23 cellular contexts compared by ENCODE assay signal in genomic region chr4:149884529-149885206, GRCh38.
DNase-seq lines count a peak whose midpoint lies in the region; ATAC-seq, FAIRE-seq and TF ChIP-seq lines count a peak whose summit lies in the region.
"Had no signal": no experiment of that assay in that cellular context is flagged by ENCODE, and none has a peak within 500 bp of the region (broad histone marks: within the 10 kb centered on the region; RNA-seq: fewer than 3 reads in every experiment).

No MANE protein-coding gene starts in this region.

- H3K9me3 ChIP-seq in liver (ENCODE audit: control insufficient read depth in 4 of 4, low read length in 3 of 4) (no peaks in the 10 kb centered on the region), HepG2 (ENCODE audit: low read length) (no peaks in the 10 kb centered on the region), astrocyte (ENCODE audit: insufficient read depth, low read depth, low read length) (no peaks in the 10 kb centered on the region)
- H3K9me3 ChIP-seq: BLaER1, uterus had no signal

- H4K20me1 ChIP-seq in HepG2 (ENCODE audit: insufficient read depth, low read length) (no peaks in the 10 kb centered on the region), astrocyte (ENCODE audit: insufficient read depth, low read length) (no peaks in the 10 kb centered on the region)
- H4K20me1 ChIP-seq: BLaER1 had no signal

- H3K27ac ChIP-seq in liver (ENCODE audit: low read depth in 1 of 2, low read length in 2 of 2) (no peak overlapping the region), HepG2 (ENCODE audit: extremely low read length, insufficient read depth, low read length) (no peak overlapping the region), astrocyte (ENCODE audit: low read depth, low read length) (no peak overlapping the region)
- H3K27ac ChIP-seq: BLaER1, skin epidermis, uterus, WERI-Rb-1 had no signal

- H3K36me3 ChIP-seq in liver (ENCODE audit: control insufficient read depth in 4 of 4, insufficient read depth in 3 of 4, low read depth in 1 of 4, low read length in 3 of 4): no peaks in the 10 kb centered on the region
- no peaks in the 10 kb centered on the region for H3K36me3 ChIP-seq in HepG2 (replicated peaks in 1 of 2; ENCODE audit: control insufficient read depth in 1 of 2, insufficient read depth in 2 of 2, low read length in 2 of 2)
- no peaks in the 10 kb centered on the region for H3K36me3 ChIP-seq in astrocyte (ENCODE audit: insufficient read depth, low read length)
- H3K36me3 ChIP-seq: BLaER1, uterus, WERI-Rb-1 had no signal

- TF ChIP-seq POLR2A in HepG2 (IDR thresholded peaks at IDR 0.05; ENCODE audit: insufficient read depth in 1 of 2, low read depth in 2 of 2, low read length in 2 of 2): no peak

- H3K9me3 Mint-ChIP-seq in astrocyte (ENCODE audit: unreplicated experiment): peaks cover 1% of the 10 kb centered on the region
- H3K9me3 Mint-ChIP-seq in chondrocyte (ENCODE audit: low read depth): peaks cover 1% of the 10 kb centered on the region
- H3K9me3 Mint-ChIP-seq: activated CD4-positive, alpha-beta memory T cell treated with anti-CD3 and anti-CD28 coated beads for 36 hours had no signal

- no peaks in the 10 kb centered on the region for H3K79me2 ChIP-seq in HepG2 (ENCODE audit: insufficient read depth, low read length)
- H3K79me2 ChIP-seq in astrocyte (ENCODE audit: insufficient read depth, low read length): no peaks in the 10 kb centered on the region

- in situ Hi-C loops in HepG2 (cut with HindIII; ENCODE audit: extremely low pct_ligation_motif_present, low pct_unique_long_range_greater_than_20kb): no loop called here

- CTCF ChIA-PET in HepG2 (lab: Yijun Ruan, JAX; ENCODE audit: low intra/inter-chr PET ratio, low total read pairs): no interaction called here

- H2AFZ ChIP-seq in HepG2 (ENCODE audit: low read length) (no peak overlapping the region), astrocyte (ENCODE audit: low read depth, low read length) (no peak overlapping the region)

- H3K27ac Mint-ChIP-seq in astrocyte (ENCODE audit: unreplicated experiment): peak overlapping the region; percentile 21
- no peak overlapping the region for H3K27ac Mint-ChIP-seq in chondrocyte (ENCODE audit: unreplicated experiment)
- H3K27ac Mint-ChIP-seq: activated CD4-positive, alpha-beta memory T cell treated with anti-CD3 and anti-CD28 coated beads for 36 hours; natural killer cell had no signal

- intact Hi-C loops in HepG2 (cut with micrococcal nuclease; ENCODE audit: unreplicated experiment): no loop called here

- H3K27me3 Mint-ChIP-seq in astrocyte (ENCODE audit: low read depth, unreplicated experiment) (no peaks in the 10 kb centered on the region), chondrocyte (ENCODE audit: low read depth) (peaks cover 19% of the 10 kb centered on the region)

- FAIRE-seq in HepG2 (lab: Jason Lieb, UNC) (no peak), astrocyte (lab: Jason Lieb, UNC) (no peak)
- FAIRE-seq: G401.6 had no signal

- H3K4me1 ChIP-seq in liver (ENCODE audit: control insufficient read depth in 4 of 4, insufficient read depth in 4 of 4, low read length in 3 of 4) (peaks cover 0 to 17% (median 7%) of the 10 kb centered on the region in 4 donors), HepG2 (ENCODE audit: insufficient read depth, low read length) (no peaks in the 10 kb centered on the region), astrocyte (ENCODE audit: insufficient read depth, low read length) (peaks cover 11% of the 10 kb centered on the region)
- H3K4me1 ChIP-seq: BLaER1, uterus had no signal

- H3K27me3 ChIP-seq in liver (ENCODE audit: control insufficient read depth in 4 of 4, insufficient read depth in 4 of 4, low read length in 3 of 4) (no peaks in the 10 kb centered on the region), HepG2 (ENCODE audit: control insufficient read depth in 1 of 2, insufficient read depth in 2 of 2, low read length in 2 of 2) (no peaks in the 10 kb centered on the region), astrocyte (ENCODE audit: insufficient read depth, low read length) (no peaks in the 10 kb centered on the region)
- H3K27me3 ChIP-seq: BLaER1, uterus had no signal

- TF ChIP-seq RAD21 in liver (IDR thresholded peaks at IDR 0.05) (no peak), HepG2 (CRISPR knock-in tag; IDR thresholded peaks at IDR 0.05) (no peak)

- ATAC-seq in HepG2 (no peak), left lobe of liver (peak; percentile 87), GM21447 (IDR thresholded peaks at IDR 0.05; ENCODE audit: unreplicated experiment) (no peak)
- ATAC-seq: PC-3 had no signal

- TF ChIP-seq EP300 in HepG2 (IDR thresholded peaks at IDR 0.05; ENCODE audit: low read depth in 2 of 2, low read length in 2 of 2): no peak
- TF ChIP-seq EP300 in HepG2 (CRISPR knock-in tag; IDR thresholded peaks at IDR 0.05; ENCODE audit: borderline replicate concordance): no peak

- POLR2A ChIA-PET in HepG2 (lab: Yijun Ruan, JAX): no interaction called here

- no peak overlapping the region for H3K4me3 Mint-ChIP-seq in astrocyte (ENCODE audit: unreplicated experiment)
- no peak overlapping the region for H3K4me3 Mint-ChIP-seq in chondrocyte (ENCODE audit: unreplicated experiment)
- H3K4me3 Mint-ChIP-seq: activated CD4-positive, alpha-beta memory T cell treated with anti-CD3 and anti-CD28 coated beads for 36 hours; natural killer cell had no signal

- no peak overlapping the region for H3K4me3 ChIP-seq in liver (ENCODE audit: low read depth in 1 of 3, low read length in 3 of 3)
- H3K4me3 ChIP-seq in HepG2 (replicated peaks in 1 of 3; ENCODE audit: insufficient read depth in 1 of 3, low read depth in 2 of 3, low read length in 3 of 3): no peak overlapping the region
- H3K4me3 ChIP-seq in astrocyte (ENCODE audit: insufficient read depth, low read depth, low read length): no peak overlapping the region
- H3K4me3 ChIP-seq: BLaER1, skin epidermis, uterus had no signal

- H3K9ac ChIP-seq in liver (ENCODE audit: low read depth in 1 of 2, low read length in 2 of 2): no peak overlapping the region
- no peak overlapping the region for H3K9ac ChIP-seq in HepG2 (ENCODE audit: insufficient read depth, low read depth, low read length)
- no peak overlapping the region for H3K9ac ChIP-seq in astrocyte (ENCODE audit: low read length)
- H3K9ac ChIP-seq: BLaER1 had no signal

- 52% methylated on average over 4 of the region's 4 CpGs for WGBS in liver
- 2% methylated on average over 4 of the region's 4 CpGs for WGBS in HepG2 (ENCODE audit: low lambda C conversion rate)

- no peak for TF ChIP-seq CTCF in liver (IDR thresholded peaks at IDR 0.05; ENCODE audit: low read depth, low read length, missing input control)
- no peak for TF ChIP-seq CTCF in HepG2 (CRISPR knock-in tag; IDR thresholded peaks at IDR 0.05)
- TF ChIP-seq CTCF in astrocyte (IDR thresholded peaks at IDR 0.05; ENCODE audit: insufficient read depth, low read depth, low read length): no peak
- TF ChIP-seq CTCF in chondrocyte (IDR thresholded peaks at IDR 0.05): no peak

- peaks cover 13% of the 10 kb centered on the region for H3K4me1 Mint-ChIP-seq in astrocyte (ENCODE audit: low read depth, unreplicated experiment)
- peaks cover 4% of the 10 kb centered on the region for H3K4me1 Mint-ChIP-seq in chondrocyte (ENCODE audit: low read depth)

- BruUV-seq in HepG2 (replicated peaks; lab: Mats Ljungman, UMichigan): no TSS peak

- H3K36me3 Mint-ChIP-seq in astrocyte (ENCODE audit: low read depth, unreplicated experiment) (no peaks in the 10 kb centered on the region), chondrocyte (ENCODE audit: low read depth) (no peaks in the 10 kb centered on the region)
- H3K36me3 Mint-ChIP-seq: activated CD4-positive, alpha-beta memory T cell treated with anti-CD3 and anti-CD28 coated beads for 36 hours; natural killer cell had no signal

- DNase-seq in HepG2 (ENCODE audit: low spot score) (no peak), astrocyte (ENCODE audit: low read depth) (no peak), left lobe of liver (ENCODE audit: low spot score) (peak; percentile 46), NCI-H510A (lab: John Stamatoyannopoulos, UW) (no peak), chondrocyte (ENCODE audit: low spot score) (no peak)
- DNase-seq in central memory CD4-positive, alpha-beta T cell: no peak
- DNase-seq: activated CD4-positive, alpha-beta memory T cell treated with anti-CD3 and anti-CD28 coated beads for 36 hours; activated naive CD4-positive, alpha-beta T cell; amniotic stem cell; cerebellar nuclear complex; effector memory CD4-positive, alpha-beta T cell; mesendoderm; natural killer cell; NCI-H1436; PC-3; stimulated activated CD4-positive, alpha-beta T cell treated with anti-CD3 and anti-CD28 coated beads, Interleukin-4, amount 100 ng/mL, for 24 hours; uterus; WERI-Rb-1 had no signal

- H3K4me2 ChIP-seq in HepG2 (ENCODE audit: low read depth, low read length) (no peak overlapping the region), astrocyte (ENCODE audit: low read length) (no peak overlapping the region)
- H3K4me2 ChIP-seq: BLaER1 had no signal

TF ChIP-seq in liver, 16 proteins besides CTCF, POLR2A, EP300 and RAD21:
- TF ChIP-seq YY1 (IDR thresholded peaks at IDR 0.05): no peak
- peak; percentile 25 to 26 for TF ChIP-seq HNF4A (conservative IDR thresholded peaks at IDR 0.05)
- TF ChIP-seq RXRA (IDR thresholded peaks at IDR 0.05): peak in 1 of 2 donors; percentile 19
- no peak for TF ChIP-seq TAF1 (conservative IDR thresholded peaks at IDR 0.05)

TF ChIP-seq in HepG2, 621 proteins besides CTCF, POLR2A, EP300 and RAD21 (continues in another document):
- no peak for TF ChIP-seq NAIF1 (CRISPR knock-in tag; IDR thresholded peaks at IDR 0.05; ENCODE audit: borderline replicate concordance)
- TF ChIP-seq MYC (CRISPR knock-in tag; IDR thresholded peaks at IDR 0.05; ENCODE audit: borderline replicate concordance): no peak
- TF ChIP-seq ZNF766 (CRISPR knock-in tag; IDR thresholded peaks at IDR 0.05; ENCODE audit: borderline replicate concordance): no peak
- TF ChIP-seq HOXD1 (CRISPR knock-in tag; IDR thresholded peaks at IDR 0.05): no peak
- no peak for TF ChIP-seq NFIC (IDR thresholded peaks at IDR 0.05; ENCODE audit: low read length)
- TF ChIP-seq TCF12 (IDR thresholded peaks at IDR 0.05): no peak
- no peak for TF ChIP-seq TCF12 (CRISPR knock-in tag; IDR thresholded peaks at IDR 0.05)
